17 cellular contexts compared by ENCODE assay signal in the genomic region with DNA sequence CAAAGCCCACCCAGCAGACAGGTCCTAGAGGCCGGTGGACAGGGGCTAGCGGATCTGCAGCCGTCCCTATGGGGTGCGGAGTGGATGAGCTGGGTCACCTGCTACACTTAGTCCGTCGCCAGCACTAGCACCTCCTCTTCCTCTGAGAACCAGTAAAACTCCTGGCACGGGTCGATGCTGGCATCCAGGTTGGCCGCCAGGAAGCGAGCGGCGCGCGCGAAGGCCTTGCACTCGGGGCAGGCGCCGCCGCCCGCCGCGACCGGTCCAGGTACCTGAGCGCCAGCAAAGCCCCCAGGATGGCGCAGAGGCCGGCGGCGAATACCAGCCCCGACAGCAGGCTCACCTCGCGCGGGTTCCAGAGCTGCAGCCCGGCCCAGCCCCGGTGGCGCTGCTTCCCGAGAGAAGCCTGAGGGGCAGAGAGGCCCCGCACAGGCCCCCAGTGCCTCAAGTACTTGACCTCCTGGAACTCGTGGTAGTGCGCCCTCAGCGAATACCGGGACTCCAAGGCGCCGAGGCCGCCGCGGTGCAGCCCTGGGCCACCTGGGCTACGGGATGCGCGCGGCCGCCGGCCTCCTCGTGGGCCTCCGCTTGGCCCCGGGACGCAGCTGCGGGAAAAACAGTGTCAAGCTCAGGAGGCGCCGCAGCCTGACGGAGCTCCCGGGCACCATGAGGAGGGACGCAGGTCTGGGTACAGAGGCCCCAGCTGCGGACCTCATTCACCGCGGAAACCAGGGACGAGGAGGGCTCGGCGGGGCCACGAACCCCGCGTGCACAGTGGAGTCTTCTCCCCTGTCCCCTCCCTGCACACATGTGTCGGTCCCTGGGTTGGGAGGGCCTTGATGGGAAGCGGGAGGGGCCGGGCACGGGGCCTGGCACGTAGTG. TPM values are rescaled to one million over a fixed set of nuclear protein-coding genes. Genes with fewer than 3 reads are reported as not detected.
DNase-seq lines count a peak whose midpoint lies in the region; ATAC-seq, FAIRE-seq and TF ChIP-seq lines count a peak whose summit lies in the region.
"Had no signal": no experiment of that assay in that cellular context is flagged by ENCODE, and none has a peak within 500 bp of the region (broad histone marks: within the 10 kb centered on the region; RNA-seq: fewer than 3 reads in every experiment).

No MANE protein-coding gene starts in this region.

- peaks cover 6% of the 10 kb centered on the region for H3K4me1 Mint-ChIP-seq in CD8-positive, alpha-beta T cell (ENCODE audit: low read depth)
- no peaks in the 10 kb centered on the region for H3K4me1 Mint-ChIP-seq in WTC11

- no peak overlapping the region for H3K9ac ChIP-seq in HepG2 (ENCODE audit: insufficient read depth, low read depth, low read length)

- H3K4me2 ChIP-seq in HepG2 (ENCODE audit: low read depth, low read length), result no peak overlapping the region

- in situ Hi-C loops in HepG2 (cut with HindIII; ENCODE audit: extremely low pct_ligation_motif_present, low pct_unique_long_range_greater_than_20kb), result no loop called here

- BruUV-seq in HepG2 (replicated peaks; lab: Mats Ljungman, UMichigan), result no TSS peak

- TF ChIP-seq RAD21 in HepG2 (CRISPR knock-in tag; IDR thresholded peaks at IDR 0.05), result no peak

- H3K27me3 Mint-ChIP-seq in CD8-positive, alpha-beta T cell (ENCODE audit: low read depth), result peaks cover 18% of the 10 kb centered on the region
- peaks cover 73% of the 10 kb centered on the region for H3K27me3 Mint-ChIP-seq in WTC11 (ENCODE audit: low read depth)

- TF ChIP-seq EP300 in HepG2 (IDR thresholded peaks at IDR 0.05; ENCODE audit: low read depth in 2 of 2, low read length in 2 of 2) (no peak), HepG2 (CRISPR knock-in tag; IDR thresholded peaks at IDR 0.05; ENCODE audit: borderline replicate concordance) (no peak)

- no peaks in the 10 kb centered on the region for H3K36me3 Mint-ChIP-seq in CD8-positive, alpha-beta T cell
- peaks cover 17% of the 10 kb centered on the region for H3K36me3 Mint-ChIP-seq in WTC11

- POLR2A ChIA-PET in CD8-positive, alpha-beta T cell (lab: Charles Lee), result interaction anchor here (0.5 kb wide), 1 partner anchor 122 kb away, joined by 6 read pairs; no protein-coding TSS in a partner anchor
- POLR2A ChIA-PET in WTC11 (lab: Charles Lee), result interaction anchor here (0.5 kb wide), 1 partner anchor 47 kb away, joined by 4 read pairs; no protein-coding TSS in a partner anchor
- POLR2A ChIA-PET in HepG2 (lab: Yijun Ruan, JAX), result no interaction called here

- DNase-seq in NCI-H1417 (lab: John Stamatoyannopoulos, UW) (peak in 2 of 3 experiments; percentile 59 to 63), NCI-H1417 treated with DMSO at 0.1 percent for 48 hours (lab: John Stamatoyannopoulos, UW) (no peak), WTC11 (ENCODE audit: low spot score) (peak; percentile 34), HepG2 (ENCODE audit: low spot score) (no peak), iPS-NIHi7 (ENCODE audit: extremely low spot score) (no peak), T1000 (lab: John Stamatoyannopoulos, UW) (no peak)
- DNase-seq in CD8-positive, alpha-beta T cell, result no peak
- DNase-seq: cortex of kidney, HFFc6, NCI-H69, SHP77 treated with DMSO at 0.1 percent for 48 hours had no signal

- CTCF ChIA-PET in CD8-positive, alpha-beta T cell (lab: Charles Lee), result interaction anchor here (1.1 kb wide), 1 partner anchor 24 kb away, joined by 3 read pairs; no protein-coding TSS in a partner anchor
- CTCF ChIA-PET in WTC11 (lab: Charles Lee), result interaction anchor here (0.7 to 3.1 kb wide), 14 partner anchors 10 to 451 kb away, joined by 3 to 29 read pairs (median 4); no protein-coding TSS in a partner anchor
- CTCF ChIA-PET in HepG2 (lab: Yijun Ruan, JAX; ENCODE audit: low intra/inter-chr PET ratio, low total read pairs), result no interaction called here

- H3K27ac Mint-ChIP-seq in CD8-positive, alpha-beta T cell, result no peak overlapping the region
- H3K27ac Mint-ChIP-seq in WTC11, result no peak overlapping the region
- H3K27ac Mint-ChIP-seq: HFFc6 had no signal

- no peak overlapping the region for H3K27ac ChIP-seq in CD8-positive, alpha-beta T cell (ENCODE audit: low read depth, low read length)
- no peak overlapping the region for H3K27ac ChIP-seq in HepG2 (ENCODE audit: extremely low read length, insufficient read depth, low read length)
- H3K27ac ChIP-seq: ovary had no signal

- H3K9me3 Mint-ChIP-seq in CD8-positive, alpha-beta T cell, result no peaks in the 10 kb centered on the region
- H3K9me3 Mint-ChIP-seq in WTC11, result peaks cover 9% of the 10 kb centered on the region
- H3K9me3 Mint-ChIP-seq: HFFc6 had no signal

- H2AFZ ChIP-seq in HepG2 (ENCODE audit: low read length), result no peak overlapping the region

- FAIRE-seq in HepG2 (lab: Jason Lieb, UNC), result no peak
- FAIRE-seq: A204.1 had no signal

- peaks cover 27% of the 10 kb centered on the region for H3K4me1 ChIP-seq in CD8-positive, alpha-beta T cell (ENCODE audit: insufficient read depth, low read length)
- H3K4me1 ChIP-seq in HepG2 (ENCODE audit: insufficient read depth, low read length), result peaks cover 17% of the 10 kb centered on the region

- H3K9me3 ChIP-seq in CD8-positive, alpha-beta T cell (ENCODE audit: low read length), result no peaks in the 10 kb centered on the region
- no peaks in the 10 kb centered on the region for H3K9me3 ChIP-seq in HepG2 (ENCODE audit: low read length)
- H3K9me3 ChIP-seq: Caco-2, ovary had no signal

- 29% methylated on average over 24 of the region's 76 CpGs for WGBS in HepG2 (ENCODE audit: low lambda C conversion rate)

- H3K4me3 ChIP-seq in CD8-positive, alpha-beta T cell (ENCODE audit: low read depth, low read length), result peak overlapping the region; percentile 37
- H3K4me3 ChIP-seq in HepG2 (replicated peaks in 1 of 3; ENCODE audit: insufficient read depth in 1 of 3, low read depth in 2 of 3, low read length in 3 of 3), result no peak overlapping the region
- H3K4me3 ChIP-seq: ovary had no signal

- TF ChIP-seq POLR2A in HepG2 (IDR thresholded peaks at IDR 0.05; ENCODE audit: insufficient read depth in 1 of 2, low read depth in 2 of 2, low read length in 2 of 2), result no peak

- peak overlapping the region; percentile 45 for H3K4me3 Mint-ChIP-seq in CD8-positive, alpha-beta T cell
- H3K4me3 Mint-ChIP-seq in WTC11, result peak overlapping the region; percentile 51
- H3K4me3 Mint-ChIP-seq: HFFc6 had no signal

- H3K79me2 ChIP-seq in HepG2 (ENCODE audit: insufficient read depth, low read length), result no peaks in the 10 kb centered on the region

- no peak for TF ChIP-seq CTCF in CD8-positive, alpha-beta T cell (IDR thresholded peaks at IDR 0.05)
- TF ChIP-seq CTCF in WTC11 (IDR thresholded peaks at IDR 0.05) (no peak), HepG2 (CRISPR knock-in tag; IDR thresholded peaks at IDR 0.05) (no peak)

- no peaks in the 10 kb centered on the region for H4K20me1 ChIP-seq in HepG2 (ENCODE audit: insufficient read depth, low read length)

- no peaks in the 10 kb centered on the region for H3K36me3 ChIP-seq in CD8-positive, alpha-beta T cell (ENCODE audit: insufficient read depth, low read length)
- H3K36me3 ChIP-seq in HepG2 (replicated peaks in 1 of 2; ENCODE audit: control insufficient read depth in 1 of 2, insufficient read depth in 2 of 2, low read length in 2 of 2), result no peaks in the 10 kb centered on the region
- H3K36me3 ChIP-seq: ovary had no signal

- ATAC-seq in CD8-positive, alpha-beta T cell, result no peak
- ATAC-seq in WTC11 (peak; percentile 62), HepG2 (peak; percentile 7; the same call in 2 of the 3 replicates), GM19351 (IDR thresholded peaks at IDR 0.05; ENCODE audit: unreplicated experiment) (no peak)

- intact Hi-C loops in CD8-positive, alpha-beta T cell (cut with DNase I, micrococcal nuclease), result no loop called here
- intact Hi-C loops in HepG2 (cut with micrococcal nuclease; ENCODE audit: unreplicated experiment), result no loop called here

- H3K27me3 ChIP-seq in CD8-positive, alpha-beta T cell (ENCODE audit: insufficient read depth, low read length), result peaks cover 20% of the 10 kb centered on the region
- peaks cover 18 to 63% of the 10 kb centered on the region in 2 experiments for H3K27me3 ChIP-seq in HepG2 (ENCODE audit: control insufficient read depth in 1 of 2, insufficient read depth in 2 of 2, low read length in 2 of 2)
- H3K27me3 ChIP-seq: ovary had no signal

RNA-seq across cellular contexts. Expression of a gene that starts 27.5 kb away (rescaled TPM):
- not detected for total RNA-seq in CD8-positive, alpha-beta T cell
- total RNA-seq in WTC11 (2021) (0.14 to 0.20 TPM (median 0.14 TPM) in 3 replicates), HepG2 (2016; rRNA removed; fragmentation: Illumina TruSeq; extraction: Trizol) (not detected in 2 replicates)
- total RNA-seq in HepG2 (2016; cell fraction: cytosol; rRNA removed; fragmentation: Illumina TruSeq; extraction: Trizol; ENCODE audit: low read depth), result not detected in 2 replicates
- not detected in 2 replicates for total RNA-seq in HepG2 (2016; cell fraction: insoluble cytoplasmic fraction; rRNA removed; fragmentation: Illumina TruSeq; extraction: Trizol)
- total RNA-seq in HepG2 (2016; cell fraction: membrane; rRNA removed; fragmentation: Illumina TruSeq; extraction: Trizol), result not detected in 2 replicates
- not detected in 2 replicates for total RNA-seq in HepG2 (2016; cell fraction: nucleus; rRNA removed; fragmentation: Illumina TruSeq; extraction: Trizol)
- polyA plus RNA-seq in HepG2 (2011; rRNA removed), result not detected in 2 replicates
- not detected in 2 replicates for polyA plus RNA-seq in HepG2 (2011; cell fraction: cytosol; rRNA removed)
- polyA plus RNA-seq in HepG2 (2011; cell fraction: nucleus; rRNA removed), result not detected in 2 replicates
- polyA plus RNA-seq in HepG2 (2012), result not detected in 2 replicates
- not detected in 2 replicates for polyA plus RNA-seq in HepG2 (2016; cell fraction: cytosol; fragmentation: Illumina TruSeq; extraction: Trizol; ENCODE audit: low read depth)
- not detected in 2 replicates for polyA plus RNA-seq in HepG2 (2016; cell fraction: insoluble cytoplasmic fraction; fragmentation: Illumina TruSeq; extraction: Trizol; ENCODE audit: low read depth)
- polyA plus RNA-seq in HepG2 (2016; cell fraction: membrane; fragmentation: Illumina TruSeq; extraction: Trizol; ENCODE audit: low read depth), result not detected in 2 replicates
- not detected in 2 replicates for polyA plus RNA-seq in HepG2 (2016; cell fraction: nucleus; fragmentation: Illumina TruSeq; extraction: Trizol; ENCODE audit: insufficient read depth, low read depth)
- 1.1 TPM in 1 of 2 replicates, not detected in the other for polyA minus RNA-seq in HepG2 (2011; rRNA and poly(A)+ RNA removed; ENCODE audit: low replicate concordance)
- polyA minus RNA-seq in HepG2 (2011; cell fraction: cytosol; rRNA and poly(A)+ RNA removed), result not detected in 2 replicates
- not detected in 2 replicates for polyA minus RNA-seq in HepG2 (2011; cell fraction: nucleus; rRNA and poly(A)+ RNA removed)
- total RNA-seq: fibroblast of lung, HFFc6, HT1080 had no signal
- polyA plus RNA-seq: fibroblast of lung, ovary had no signal

RNA-seq across cellular contexts. Expression of a gene that starts 55.6 kb away (rescaled TPM):
- total RNA-seq in CD8-positive, alpha-beta T cell, result not detected
- total RNA-seq in WTC11 (2021) (0.94 to 1.3 TPM (median 1.2 TPM) in 3 replicates), HepG2 (2016; rRNA removed; fragmentation: Illumina TruSeq; extraction: Trizol) (not detected in 2 replicates)
- not detected in 2 replicates for total RNA-seq in HepG2 (2016; cell fraction: cytosol; rRNA removed; fragmentation: Illumina TruSeq; extraction: Trizol; ENCODE audit: low read depth)
- total RNA-seq in HepG2 (2016; cell fraction: insoluble cytoplasmic fraction; rRNA removed; fragmentation: Illumina TruSeq; extraction: Trizol), result not detected in 2 replicates
- total RNA-seq in HepG2 (2016; cell fraction: membrane; rRNA removed; fragmentation: Illumina TruSeq; extraction: Trizol), result not detected in 2 replicates
- total RNA-seq in HepG2 (2016; cell fraction: nucleus; rRNA removed; fragmentation: Illumina TruSeq; extraction: Trizol), result not detected in 2 replicates
- not detected in 2 replicates for polyA plus RNA-seq in HepG2 (2011; rRNA removed)
- not detected in 2 replicates for polyA plus RNA-seq in HepG2 (2011; cell fraction: cytosol; rRNA removed)
- polyA plus RNA-seq in HepG2 (2011; cell fraction: nucleus; rRNA removed), result not detected in 2 replicates
- polyA plus RNA-seq in HepG2 (2012), result not detected in 2 replicates
- not detected in 2 replicates for polyA plus RNA-seq in HepG2 (2016; cell fraction: cytosol; fragmentation: Illumina TruSeq; extraction: Trizol; ENCODE audit: low read depth)
- not detected in 2 replicates for polyA plus RNA-seq in HepG2 (2016; cell fraction: insoluble cytoplasmic fraction; fragmentation: Illumina TruSeq; extraction: Trizol; ENCODE audit: low read depth)
- polyA plus RNA-seq in HepG2 (2016; cell fraction: membrane; fragmentation: Illumina TruSeq; extraction: Trizol; ENCODE audit: low read depth), result not detected in 2 replicates
- polyA plus RNA-seq in HepG2 (2016; cell fraction: nucleus; fragmentation: Illumina TruSeq; extraction: Trizol; ENCODE audit: insufficient read depth, low read depth), result not detected in 2 replicates
- 0.12 TPM in 1 of 2 replicates, not detected in the other for polyA minus RNA-seq in HepG2 (2011; rRNA and poly(A)+ RNA removed; ENCODE audit: low replicate concordance)
- not detected in 2 replicates for polyA minus RNA-seq in HepG2 (2011; cell fraction: cytosol; rRNA and poly(A)+ RNA removed)
- polyA minus RNA-seq in HepG2 (2011; cell fraction: nucleus; rRNA and poly(A)+ RNA removed), result not detected in 2 replicates
- total RNA-seq: fibroblast of lung, HFFc6, HT1080 had no signal
- polyA plus RNA-seq: fibroblast of lung had no signal

Comparison
In these comparisons a context has a peak if more than half of its experiments do, and no peak if none do; other contexts are left out.
1. DNase-seq: peak in NCI-H1417 (2 of 3) and WTC11 (single experiment); none in NCI-H1417 treated with DMSO at 0.1 percent for 48 hours (single experiment), CD8-positive, alpha-beta T cell (0 of 7), HepG2 (single experiment), iPS-NIHi7 (single experiment) and T1000 (single experiment).
2. ATAC-seq: peak in WTC11 (single experiment) and HepG2 (single experiment); none in CD8-positive, alpha-beta T cell (single experiment) and GM19351 (single experiment).